Comparison of ENCODE assay signal across 9 cellular contexts in the genomic region with DNA sequence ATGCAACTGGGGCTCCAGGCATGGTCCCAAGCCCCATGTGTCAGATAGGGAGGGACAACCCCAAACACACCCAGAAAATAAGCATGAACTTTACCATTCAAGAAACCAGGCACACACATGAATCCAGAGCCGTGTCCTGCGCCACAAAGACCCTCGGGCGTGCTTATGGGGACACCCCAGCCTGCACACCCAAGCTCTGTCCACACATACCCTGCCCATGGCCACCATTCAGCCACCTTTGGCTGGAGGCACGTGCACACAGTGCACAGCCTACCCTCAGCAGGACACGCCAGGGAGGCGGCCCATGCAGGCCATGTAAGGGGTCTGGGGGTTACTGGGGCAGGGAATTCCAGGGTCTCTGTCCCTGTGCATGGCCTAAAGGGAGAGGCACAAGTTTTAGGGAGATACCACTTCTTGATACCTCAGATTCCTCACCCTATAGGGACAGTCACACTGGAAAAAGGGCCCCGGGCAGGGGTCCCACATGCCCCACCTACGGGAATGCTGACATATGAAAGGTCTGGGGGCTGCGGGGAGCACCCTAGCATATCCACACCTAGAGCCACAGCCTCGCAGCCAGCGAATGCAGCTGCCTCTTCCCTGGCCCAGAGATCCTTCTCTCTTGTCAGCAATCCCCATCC. TPM values are rescaled to one million over a fixed set of nuclear protein-coding genes. Genes with fewer than 3 reads are reported as not detected.
DNase-seq lines count a peak whose midpoint lies in the region; ATAC-seq and TF ChIP-seq lines count a peak whose summit lies in the region.
"Had no signal": no experiment of that assay in that cellular context is flagged by ENCODE, and none has a peak within 500 bp of the region (broad histone marks: within the 10 kb centered on the region; RNA-seq: fewer than 3 reads in every experiment).

No MANE protein-coding gene starts in this region.

- DNase-seq in RWPE1 (ENCODE audit: low spot score) (no peak), esophagus squamous epithelium (lab: John Stamatoyannopoulos, UW) (no peak), upper lobe of left lung (peak in 1 of 2 donors; percentile 39), globus pallidus (ENCODE audit: low spot score) (no peak)
- DNase-seq in activated CD4-positive, alpha-beta T cell treated with anti-CD3 and anti-CD28 coated beads, Interleukin-2, amount 50 U/mL, for 4 hours, result no peak
- DNase-seq: NCI-H774 had no signal

- H3K27me3 Mint-ChIP-seq in nephron (ENCODE audit: low read depth), result no peaks in the 10 kb centered on the region

- H3K4me3 Mint-ChIP-seq in nephron, result no peak overlapping the region

- TF ChIP-seq POLR2A in esophagus squamous epithelium (IDR thresholded peaks at IDR 0.05), result no peak
- TF ChIP-seq POLR2A in upper lobe of left lung (IDR thresholded peaks at IDR 0.05), result no peak

- CTCF ChIA-PET in RWPE1 (lab: Yijun Ruan, JAX), result no interaction called here

- no peaks in the 10 kb centered on the region for H3K27me3 ChIP-seq in esophagus squamous epithelium
- no peaks in the 10 kb centered on the region for H3K27me3 ChIP-seq in upper lobe of left lung

- H3K9me3 Mint-ChIP-seq in nephron, result peaks cover 6% of the 10 kb centered on the region

- intact Hi-C loops in esophagus squamous epithelium (cut with DNase I), result no loop called here

- H3K27ac Mint-ChIP-seq in nephron, result peak overlapping the region; percentile 92 to 96 (median 95)

- H3K9me3 ChIP-seq in esophagus squamous epithelium, result no peaks in the 10 kb centered on the region
- no peaks in the 10 kb centered on the region for H3K9me3 ChIP-seq in upper lobe of left lung

- no peaks in the 10 kb centered on the region for H3K36me3 ChIP-seq in esophagus squamous epithelium
- no peaks in the 10 kb centered on the region for H3K36me3 ChIP-seq in upper lobe of left lung

- WGBS in esophagus squamous epithelium, 2 donors, result 82% methylated on average over 5 of the region's 12 CpGs; no CpG with 5 or more reads in 1 of the 2 donors
- 69 to 86% methylated on average over 6 to 12 of the region's 12 CpGs for whole genome bisulfite sequencing in upper lobe of left lung, 2 donors

- TF ChIP-seq CTCF in RWPE1 (conservative IDR thresholded peaks at IDR 0.05; ENCODE audit: low read depth), result no peak
- TF ChIP-seq CTCF in esophagus squamous epithelium (IDR thresholded peaks at IDR 0.05), result no peak
- TF ChIP-seq CTCF in nephron (IDR thresholded peaks at IDR 0.05; ENCODE audit: unreplicated experiment in 3 of 3), result no peak
- no peak for TF ChIP-seq CTCF in upper lobe of left lung (IDR thresholded peaks at IDR 0.05)

- POLR2A ChIA-PET in RWPE1 (lab: Yijun Ruan, JAX; ENCODE audit: low non-redundant PET), result no interaction called here

- peaks cover 26% of the 10 kb centered on the region for H3K36me3 Mint-ChIP-seq in nephron (ENCODE audit: low read depth)

- H3K4me1 ChIP-seq in esophagus squamous epithelium (peaks cover 57 to 94% (median 70%) of the 10 kb centered on the region in 3 donors), upper lobe of left lung (peaks cover 67 to 81% (median 73%) of the 10 kb centered on the region in 4 donors)

- ATAC-seq in upper lobe of left lung (ENCODE audit: low FRiP score in 2 of 2) (peak; percentile 11 to 23), HG03095 (IDR thresholded peaks at IDR 0.05; ENCODE audit: unreplicated experiment) (no peak), GM18870 (IDR thresholded peaks at IDR 0.05; ENCODE audit: unreplicated experiment) (no peak)

- peaks cover 47% of the 10 kb centered on the region for H3K4me1 Mint-ChIP-seq in nephron

- peak overlapping the region; percentile 91 for H3K27ac ChIP-seq in RWPE1
- H3K27ac ChIP-seq in esophagus squamous epithelium, result peak overlapping the region; percentile 90 to 94 (median 92)
- peak overlapping the region; percentile 87 to 93 (median 90) for H3K27ac ChIP-seq in upper lobe of left lung

- H3K4me3 ChIP-seq in esophagus squamous epithelium, result peak overlapping the region in 3 of 4 donors; percentile 29 to 61 (median 34)
- peak overlapping the region in 3 of 4 donors; percentile 10 to 32 (median 22) for H3K4me3 ChIP-seq in upper lobe of left lung

- no peak for TF ChIP-seq EP300 in upper lobe of left lung (IDR thresholded peaks at IDR 0.05)

RNA-seq across cellular contexts. Expression of gene PACSIN2, which starts 20.6 kb away (rescaled TPM):
- 10 to 100 TPM; 25.8 to 46.0 (median 27.8) TPM for total RNA-seq in esophagus squamous epithelium
- total RNA-seq in upper lobe of left lung, result 100 to 1,000 TPM; 120 to 186 (median 151) TPM

Comparison
In these comparisons a context has a peak if more than half of its experiments do, and no peak if none do; other contexts are left out.
1. ATAC-seq: peak in upper lobe of left lung (2 of 2); none in HG03095 (single experiment) and GM18870 (single experiment).
2. Peak in every context shown above with its lines, with median percentiles within 50 percentile points of each other: H3K27ac ChIP-seq.